16 cellular contexts compared by ENCODE assay signal in genomic region chr17:4815043-4815675, GRCh38. TPM values are rescaled to one million over a fixed set of nuclear protein-coding genes. Genes with fewer than 3 reads are reported as not detected.
DNase-seq lines count a peak whose midpoint lies in the region; ATAC-seq, FAIRE-seq and TF ChIP-seq lines count a peak whose summit lies in the region.
"Had no signal": no experiment of that assay in that cellular context is flagged by ENCODE, and none has a peak within 500 bp of the region (broad histone marks: within the 10 kb centered on the region; RNA-seq: fewer than 3 reads in every experiment).

No MANE protein-coding gene starts in this region.

- H3K36me3 Mint-ChIP-seq in HFFc6 (ENCODE audit: low read depth): peaks cover 17% of the 10 kb centered on the region

- no peaks in the 10 kb centered on the region for H3K9me3 ChIP-seq in mucosa of descending colon

- peaks cover 33% of the 10 kb centered on the region for H3K36me3 ChIP-seq in bronchial epithelial cell (ENCODE audit: control insufficient read depth, insufficient read depth, low read length)
- no peaks in the 10 kb centered on the region for H3K36me3 ChIP-seq in mucosa of descending colon (ENCODE audit: low read depth)

- FAIRE-seq in bronchial epithelial cell (lab: Jason Lieb, UNC): peak; percentile 91
- FAIRE-seq: colon, TTC549 had no signal

- no peaks in the 10 kb centered on the region for H3K9me3 Mint-ChIP-seq in HFFc6

- intact Hi-C loops in mucosa of descending colon (cut with DNase I, micrococcal nuclease): no loop called here

- H3K27me3 ChIP-seq in bronchial epithelial cell (ENCODE audit: control insufficient read depth, insufficient read depth, low read length): no peaks in the 10 kb centered on the region

- H3K4me3 Mint-ChIP-seq in HFFc6: no peak overlapping the region
- H3K4me3 Mint-ChIP-seq: activated CD8-positive, alpha-beta memory T cell treated with anti-CD3 and anti-CD28 coated beads, Interleukin-2, amount 10 ng/mL, durations not matched to agents 7 days and 5 days; activated naive CD8-positive, alpha-beta T cell had no signal

- DNase-seq in CD1c-positive myeloid dendritic cell (ENCODE audit: extremely low spot score) (peak; percentile 18), HFFc6 (peak; percentile 26), bronchial epithelial cell (ENCODE audit: low read depth) (no peak), mucosa of descending colon (peak in 1 of 3 donors; percentile 19), HuH-7 (ENCODE audit: low spot score) (no peak), SW480 (ENCODE audit: low spot score) (no peak)
- DNase-seq: activated CD8-positive, alpha-beta memory T cell treated with anti-CD3 and anti-CD28 coated beads, Interleukin-2, amount 10 ng/mL, durations not matched to agents 7 days and 5 days; islet precursor cell; NCI-H1092 treated with DMSO at 0.1 percent for 48 hours had no signal

- peak; percentile 80 for TF ChIP-seq CTCF in HFFc6 (IDR thresholded peaks at IDR 0.05)
- TF ChIP-seq CTCF in bronchial epithelial cell (IDR thresholded peaks at IDR 0.05; ENCODE audit: insufficient read depth, low read length, severe bottlenecking): peak; percentile 31
- TF ChIP-seq CTCF in mucosa of descending colon (IDR thresholded peaks at IDR 0.05): no peak

- ATAC-seq in mucosa of descending colon (peak; percentile 38), GM21526 (IDR thresholded peaks at IDR 0.05; ENCODE audit: low FRiP score, unreplicated experiment) (no peak), HG03521 (IDR thresholded peaks at IDR 0.05; ENCODE audit: unreplicated experiment) (no peak)
- ATAC-seq: activated CD8-positive, alpha-beta memory T cell treated with anti-CD3 and anti-CD28 coated beads, Interleukin-2, amount 10 ng/mL, durations not matched to agents 7 days and 5 days had no signal

- H3K27ac Mint-ChIP-seq in HFFc6: no peak overlapping the region
- H3K27ac Mint-ChIP-seq: activated CD8-positive, alpha-beta memory T cell treated with anti-CD3 and anti-CD28 coated beads, Interleukin-2, amount 10 ng/mL, durations not matched to agents 7 days and 5 days; activated naive CD8-positive, alpha-beta T cell had no signal

- no peak overlapping the region for H3K4me3 ChIP-seq in bronchial epithelial cell (ENCODE audit: low read depth, low read length)
- H3K4me3 ChIP-seq in mucosa of descending colon: no peak overlapping the region

- H3K4me1 Mint-ChIP-seq in HFFc6 (ENCODE audit: low read depth): no peaks in the 10 kb centered on the region

- no peaks in the 10 kb centered on the region; the same call in none of the 2 replicates for H3K27me3 Mint-ChIP-seq in HFFc6 (ENCODE audit: insufficient read depth)
- H3K27me3 Mint-ChIP-seq: activated CD8-positive, alpha-beta memory T cell treated with anti-CD3 and anti-CD28 coated beads, Interleukin-2, amount 10 ng/mL, durations not matched to agents 7 days and 5 days; activated naive CD8-positive, alpha-beta T cell had no signal

- H3K4me1 ChIP-seq in mucosa of descending colon (ENCODE audit: low read depth): no peaks in the 10 kb centered on the region

RNA-seq across cellular contexts. Expression of gene PLD2, which starts 8.2 kb away (rescaled TPM):
- 10 to 100 TPM; 14.9 to 21.8 (median 19.4) TPM for total RNA-seq in HFFc6 (2021; fragmentation: NEBNext Ultra II Directional; extraction: Animal tissue kit (Norgen Biotek cat#: 25700))
- total RNA-seq in bronchial epithelial cell (20.0 and 41.6 TPM in 2 replicates), mucosa of descending colon (10 to 100 TPM; 24.4 to 29.8 (median 29.2) TPM)

RNA-seq across cellular contexts. Expression of gene MINK1, which starts 18.0 kb away (rescaled TPM):
- 10 to 100 TPM; 68.5 to 82.4 (median 71.6) TPM for total RNA-seq in HFFc6 (2021; fragmentation: NEBNext Ultra II Directional; extraction: Animal tissue kit (Norgen Biotek cat#: 25700))
- total RNA-seq in bronchial epithelial cell (58.4 and 91.7 TPM in 2 replicates), mucosa of descending colon (100 to 1,000 TPM; 140 to 227 (median 170) TPM)

RNA-seq across cellular contexts. Expression of gene PSMB6, which starts 19.2 kb away (rescaled TPM):
- total RNA-seq in HFFc6 (2021; fragmentation: NEBNext Ultra II Directional; extraction: Animal tissue kit (Norgen Biotek cat#: 25700)): 100 to 1,000 TPM; 216 to 280 (median 237) TPM
- total RNA-seq in bronchial epithelial cell (144 and 157 TPM in 2 replicates), mucosa of descending colon (100 to 1,000 TPM in 2 of 3 donors, 10 to 100 TPM in 1; 71.5 to 122 (median 109) TPM)

RNA-seq across cellular contexts. Expression of gene GLTPD2, which starts 26.4 kb away (rescaled TPM):
- total RNA-seq in HFFc6 (2021; fragmentation: NEBNext Ultra II Directional; extraction: Animal tissue kit (Norgen Biotek cat#: 25700)): not detected
- total RNA-seq in bronchial epithelial cell (not detected in 2 replicates), mucosa of descending colon (not detected)
- total RNA-seq: activated CD8-positive, alpha-beta memory T cell treated with anti-CD3 and anti-CD28 coated beads, Interleukin-2, amount 10 ng/mL, durations not matched to agents 7 days and 5 days; myocyte; NCI-H460 had no signal

Comparison
In these comparisons a context has a peak if more than half of its experiments do, and no peak if none do; other contexts are left out.
1. DNase-seq: peak in CD1c-positive myeloid dendritic cell (single experiment) and HFFc6 (single experiment); none in bronchial epithelial cell (single experiment), HuH-7 (single experiment) and SW480 (single experiment).